ENCODE assay signal across 1 cellular context in genomic region chr12:69671597-69671996, GRCh38.
TF ChIP-seq lines count a peak whose summit lies in the region.

No MANE protein-coding gene starts in this region.

TF ChIP-seq in HepG2, 621 proteins besides CTCF, POLR2A, EP300 and RAD21 (continued from another document):
- TF ChIP-seq SRF (IDR thresholded peaks at IDR 0.05; ENCODE audit: low read depth, low read length): no peak
- no peak for TF ChIP-seq AHR (CRISPR knock-in tag; IDR thresholded peaks at IDR 0.05)
- TF ChIP-seq ZNF235 (CRISPR knock-in tag; IDR thresholded peaks at IDR 0.05; ENCODE audit: borderline replicate concordance): no peak
TF ChIP-seq in HepG2: peak in this region for 0.
